9 cellular contexts compared by ENCODE assay signal in the genomic region with DNA sequence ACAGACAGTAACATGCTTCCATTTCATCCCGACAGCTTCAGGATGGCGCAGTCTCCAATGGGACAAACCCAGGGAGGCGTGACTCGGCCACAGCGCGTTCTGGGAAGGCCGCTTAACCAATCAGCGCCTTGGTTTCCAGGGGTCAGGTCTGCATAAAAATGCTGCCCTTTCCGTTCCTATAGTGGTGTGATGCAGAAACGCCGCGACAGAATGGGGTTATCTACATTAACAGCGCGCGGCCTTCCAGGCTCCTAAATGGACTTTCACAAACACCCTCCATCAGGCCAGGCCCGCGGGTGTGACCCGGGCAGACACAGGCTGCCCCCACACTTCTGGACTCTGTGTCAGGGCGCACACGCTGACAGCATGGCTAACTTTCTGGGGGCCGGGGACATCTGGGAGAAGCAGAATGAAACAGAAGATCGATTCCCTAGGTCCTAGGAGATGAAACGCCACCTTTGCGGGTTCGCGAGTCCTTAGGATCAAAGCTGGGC. TPM values are rescaled to one million over a fixed set of nuclear protein-coding genes. Genes with fewer than 3 reads are reported as not detected.
DNase-seq lines count a peak whose midpoint lies in the region; ATAC-seq and TF ChIP-seq lines count a peak whose summit lies in the region.
"Had no signal": no experiment of that assay in that cellular context is flagged by ENCODE, and none has a peak within 500 bp of the region (broad histone marks: within the 10 kb centered on the region; RNA-seq: fewer than 3 reads in every experiment).

No MANE protein-coding gene starts in this region.

- ATAC-seq in HG03045 (IDR thresholded peaks at IDR 0.05; ENCODE audit: unreplicated experiment): peak; percentile 17
- no peak for ATAC-seq in activated CD8-positive, alpha-beta memory T cell treated with anti-CD3 and anti-CD28 coated beads, Interleukin-2, amount 10 ng/mL, durations not matched to agents 7 days and 5 days
- no peak for ATAC-seq in naive thymus-derived CD4-positive, alpha-beta T cell

- H3K4me3 ChIP-seq in AG04450 (ENCODE audit: low read depth, low read length) (peak overlapping the region; percentile 76), GM12875 (ENCODE audit: low read depth, low read length) (peak overlapping the region; percentile 72), foreskin fibroblast (ENCODE audit: low read depth in 1 of 2, low read length in 2 of 2) (peak overlapping the region; percentile 73 to 79)
- peak overlapping the region; percentile 84 for H3K4me3 ChIP-seq in naive thymus-derived CD4-positive, alpha-beta T cell (ENCODE audit: low read length)

- H3K36me3 ChIP-seq in naive thymus-derived CD4-positive, alpha-beta T cell (ENCODE audit: control insufficient read depth in 2 of 3, insufficient read depth in 3 of 3, low read length in 3 of 3): no peaks in the 10 kb centered on the region

- no peaks in the 10 kb centered on the region for H3K9me3 Mint-ChIP-seq in activated CD8-positive, alpha-beta memory T cell treated with anti-CD3 and anti-CD28 coated beads, Interleukin-2, amount 10 ng/mL, durations not matched to agents 7 days and 5 days (ENCODE audit: low read depth)
- no peaks in the 10 kb centered on the region for H3K9me3 Mint-ChIP-seq in naive thymus-derived CD4-positive, alpha-beta T cell

- intact Hi-C loops in naive thymus-derived CD4-positive, alpha-beta T cell (cut with micrococcal nuclease): loop anchor here (5.0 kb wide), 4 partner anchors 93 to 1258 kb away; partner anchors contain the start of genes PSMD7 (in 1 of the 2), TMEM170A (in 1 of the 2), ZFP1 (in 1 of the 2) and ZNRF1 (in 1 of the 2)

- peaks cover 2% of the 10 kb centered on the region for H3K36me3 Mint-ChIP-seq in activated CD8-positive, alpha-beta memory T cell treated with anti-CD3 and anti-CD28 coated beads, Interleukin-2, amount 10 ng/mL, durations not matched to agents 7 days and 5 days
- H3K36me3 Mint-ChIP-seq in naive thymus-derived CD4-positive, alpha-beta T cell: no peaks in the 10 kb centered on the region

- peaks cover 16% of the 10 kb centered on the region for H3K4me1 Mint-ChIP-seq in activated CD8-positive, alpha-beta memory T cell treated with anti-CD3 and anti-CD28 coated beads, Interleukin-2, amount 10 ng/mL, durations not matched to agents 7 days and 5 days
- peaks cover 5 to 14% (median 10%) of the 10 kb centered on the region in 7 donors for H3K4me1 Mint-ChIP-seq in naive thymus-derived CD4-positive, alpha-beta T cell

- POLR2A ChIA-PET in AG04450 (lab: Yijun Ruan, JAX): interaction anchor here (1.0 to 1.6 kb wide), 2 partner anchors 38 to 92 kb away, joined by 5 to 9 read pairs; partner anchors contain the start of genes KARS1 and TERF2IP
- POLR2A ChIA-PET in naive thymus-derived CD4-positive, alpha-beta T cell (lab: Charles Lee): interaction anchor here (0.9 to 4.6 kb wide), 4 partner anchors 11 to 93 kb away, joined by 3 to 36 read pairs (median 13); partner anchors contain the start of genes ADAT1, GABARAPL2, KARS1 and TERF2IP

- no peaks in the 10 kb centered on the region for H3K9me3 ChIP-seq in AG04450 (ENCODE audit: control insufficient read depth, insufficient read depth, low read length)
- H3K9me3 ChIP-seq in naive thymus-derived CD4-positive, alpha-beta T cell (ENCODE audit: control insufficient read depth in 2 of 3, low read length in 3 of 3): no peaks in the 10 kb centered on the region

- peak overlapping the region; percentile 39 for H3K27ac ChIP-seq in AG04450 (ENCODE audit: low read depth, low read length)
- peak overlapping the region; percentile 66 for H3K27ac ChIP-seq in naive thymus-derived CD4-positive, alpha-beta T cell (ENCODE audit: low read depth, low read length)

- H3K4me1 ChIP-seq in naive thymus-derived CD4-positive, alpha-beta T cell (ENCODE audit: control insufficient read depth in 2 of 2, insufficient read depth in 2 of 2, low read length in 2 of 2): peaks cover 10 to 11% of the 10 kb centered on the region in 2 donors

- H3K27ac Mint-ChIP-seq in activated CD8-positive, alpha-beta memory T cell treated with anti-CD3 and anti-CD28 coated beads, Interleukin-2, amount 10 ng/mL, durations not matched to agents 7 days and 5 days: peak overlapping the region; percentile 57
- peak overlapping the region in 7 of 9 donors; percentile 19 to 90 (median 81) for H3K27ac Mint-ChIP-seq in naive thymus-derived CD4-positive, alpha-beta T cell

- peak overlapping the region; percentile 83 for H3K4me3 Mint-ChIP-seq in activated CD8-positive, alpha-beta memory T cell treated with anti-CD3 and anti-CD28 coated beads, Interleukin-2, amount 10 ng/mL, durations not matched to agents 7 days and 5 days
- H3K4me3 Mint-ChIP-seq in naive thymus-derived CD4-positive, alpha-beta T cell: peak overlapping the region; percentile 74 to 93 (median 88)

- DNase-seq in AG04450 (ENCODE audit: low read depth, low spot score): peak; percentile 57
- peak; percentile 73 for DNase-seq in NCI-H2196 (lab: John Stamatoyannopoulos, UW; ENCODE audit: unreplicated experiment)
- peak; percentile 46 for DNase-seq in activated CD8-positive, alpha-beta memory T cell treated with anti-CD3 and anti-CD28 coated beads, Interleukin-2, amount 10 ng/mL, durations not matched to agents 7 days and 5 days
- peak; percentile 89 to 97 for DNase-seq in foreskin fibroblast
- DNase-seq in naive thymus-derived CD4-positive, alpha-beta T cell: peak in 1 of 9 donors; percentile 29
- no peak for DNase-seq in cortex of kidney (lab: John Stamatoyannopoulos, UW)

- H3K27me3 Mint-ChIP-seq in activated CD8-positive, alpha-beta memory T cell treated with anti-CD3 and anti-CD28 coated beads, Interleukin-2, amount 10 ng/mL, durations not matched to agents 7 days and 5 days: peaks cover 13% of the 10 kb centered on the region
- H3K27me3 Mint-ChIP-seq in naive thymus-derived CD4-positive, alpha-beta T cell: peaks cover 0 to 33% (median 5%) of the 10 kb centered on the region in 5 donors

- CTCF ChIA-PET in AG04450 (lab: Charles Lee): interaction anchor here (1.2 to 8.2 kb wide), 4 partner anchors 11 to 90 kb away, joined by 3 to 53 read pairs (median 16); partner anchors contain the start of gene GABARAPL2
- CTCF ChIA-PET in activated CD8-positive, alpha-beta memory T cell treated with anti-CD3 and anti-CD28 coated beads, Interleukin-2, amount 10 ng/mL, durations not matched to agents 7 days and 5 days (lab: Charles Lee): interaction anchor here (0.7 to 3.8 kb wide), 9 partner anchors 10 to 92 kb away, joined by 3 to 13 read pairs (median 6); partner anchors contain the start of genes GABARAPL2, KARS1 and TERF2IP
- CTCF ChIA-PET in naive thymus-derived CD4-positive, alpha-beta T cell (lab: Charles Lee): interaction anchor here (1.1 kb wide), 5 partner anchors 21 to 93 kb away, joined by 3 to 4 read pairs (median 3); partner anchors contain the start of gene TMEM170A

- no peaks in the 10 kb centered on the region for H3K27me3 ChIP-seq in AG04450 (ENCODE audit: control insufficient read depth, insufficient read depth, low read length)
- no peaks in the 10 kb centered on the region for H3K27me3 ChIP-seq in naive thymus-derived CD4-positive, alpha-beta T cell (ENCODE audit: control insufficient read depth in 2 of 2, insufficient read depth in 2 of 2, low read length in 2 of 2)

- TF ChIP-seq CTCF in AG04450 (IDR thresholded peaks at IDR 0.05; ENCODE audit: low read depth, low read length) (no peak), GM12875 (IDR thresholded peaks at IDR 0.05; ENCODE audit: borderline replicate concordance, insufficient read depth, low read depth, low read length) (no peak), foreskin fibroblast (IDR thresholded peaks at IDR 0.05; ENCODE audit: low read depth, low read length) (no peak)

RNA-seq across cellular contexts. Expression of gene TMEM231, which starts 0.8 kb away (rescaled TPM):
- polyA plus RNA-seq in AG04450 (2011; rRNA removed): 10.6 and 16.7 TPM in 2 replicates
- 20.1 and 27.1 TPM in 2 replicates for polyA minus RNA-seq in AG04450 (2011; rRNA and poly(A)+ RNA removed)
- total RNA-seq in activated CD8-positive, alpha-beta memory T cell treated with anti-CD3 and anti-CD28 coated beads, Interleukin-2, amount 10 ng/mL, durations not matched to agents 7 days and 5 days: 1 to 10 TPM; 2.9 to 3.2 TPM
- 1 to 10 TPM; 1.5 to 3.9 (median 3.4) TPM for total RNA-seq in naive thymus-derived CD4-positive, alpha-beta T cell
- polyA plus RNA-seq in naive thymus-derived CD4-positive, alpha-beta T cell: 1 to 10 TPM; 1.3 to 2.4 TPM

RNA-seq across cellular contexts. Expression of gene GABARAPL2, which starts 10.9 kb away (rescaled TPM):
- polyA plus RNA-seq in AG04450 (2011; rRNA removed): 70.9 and 89.8 TPM in 2 replicates
- 12.7 and 22.0 TPM in 2 replicates for polyA minus RNA-seq in AG04450 (2011; rRNA and poly(A)+ RNA removed)
- total RNA-seq in activated CD8-positive, alpha-beta memory T cell treated with anti-CD3 and anti-CD28 coated beads, Interleukin-2, amount 10 ng/mL, durations not matched to agents 7 days and 5 days: 10 to 100 TPM; 59.9 to 70.8 TPM
- 10 to 100 TPM; 57.9 to 81.2 (median 75.6) TPM for total RNA-seq in naive thymus-derived CD4-positive, alpha-beta T cell
- 100 to 1,000 TPM; 187 to 293 TPM for polyA plus RNA-seq in naive thymus-derived CD4-positive, alpha-beta T cell

RNA-seq across cellular contexts. Expression of gene CHST5, which starts 19.4 kb away (rescaled TPM):
- not detected in 2 replicates for polyA plus RNA-seq in AG04450 (2011; rRNA removed)
- polyA minus RNA-seq in AG04450 (2011; rRNA and poly(A)+ RNA removed): not detected in 2 replicates
- total RNA-seq in activated CD8-positive, alpha-beta memory T cell treated with anti-CD3 and anti-CD28 coated beads, Interleukin-2, amount 10 ng/mL, durations not matched to agents 7 days and 5 days: under 1 TPM in 1 of 2 experiments, not detected in 1; 0.14 TPM
- not detected for total RNA-seq in naive thymus-derived CD4-positive, alpha-beta T cell
- not detected for polyA plus RNA-seq in naive thymus-derived CD4-positive, alpha-beta T cell
- total RNA-seq: T-helper 2 cell treated with Interferon-gamma antibody and Interleukin-4, amounts not matched to agents 100 ng/mL and 5 ng/mL, for 36 hours had no signal
